ENCODE assay signal across 9 cellular contexts in genomic region chr20:31699801-31700728, GRCh38. TPM values are rescaled to one million over a fixed set of nuclear protein-coding genes. Genes with fewer than 3 reads are reported as not detected.
DNase-seq lines count a peak whose midpoint lies in the region; ATAC-seq, FAIRE-seq and TF ChIP-seq lines count a peak whose summit lies in the region.
"Had no signal": no experiment of that assay in that cellular context is flagged by ENCODE, and none has a peak within 500 bp of the region (broad histone marks: within the 10 kb centered on the region; RNA-seq: fewer than 3 reads in every experiment).

No MANE protein-coding gene starts in this region.

- H3K4me3 ChIP-seq in Loucy (ENCODE audit: low read length, poor library complexity, severe bottlenecking) (no peak overlapping the region), HepG2 (replicated peaks in 1 of 3; ENCODE audit: insufficient read depth in 1 of 3, low read depth in 2 of 3, low read length in 3 of 3) (no peak overlapping the region), stomach smooth muscle (ENCODE audit: low read length in 2 of 2) (no peak overlapping the region)
- H3K4me3 ChIP-seq: ovary had no signal

- ATAC-seq in HepG2 (no peak), GM21447 (IDR thresholded peaks at IDR 0.05; ENCODE audit: unreplicated experiment) (no peak)

- no peak for FAIRE-seq in HepG2 (lab: Jason Lieb, UNC)

- H3K36me3 ChIP-seq in Loucy (ENCODE audit: insufficient read depth, low read length) (peaks cover 25% of the 10 kb centered on the region), HepG2 (replicated peaks in 1 of 2; ENCODE audit: control insufficient read depth in 1 of 2, insufficient read depth in 2 of 2, low read length in 2 of 2) (peaks cover 21 to 48% of the 10 kb centered on the region in 2 experiments), stomach smooth muscle (ENCODE audit: control insufficient read depth in 2 of 2, insufficient read depth in 2 of 2, low read length in 2 of 2) (peaks cover 0 to 7% of the 10 kb centered on the region in 2 donors)
- H3K36me3 ChIP-seq: ovary had no signal

- H4K20me1 ChIP-seq in Loucy (ENCODE audit: insufficient read depth, low read length, poor library complexity, severe bottlenecking), result peaks cover 15% of the 10 kb centered on the region
- H4K20me1 ChIP-seq in HepG2 (ENCODE audit: insufficient read depth, low read length), result no peaks in the 10 kb centered on the region

- no peaks in the 10 kb centered on the region for H3K27me3 Mint-ChIP-seq in activated naive CD8-positive, alpha-beta T cell

- H3K9me2 ChIP-seq in Loucy (replicated peaks; ENCODE audit: low read depth, low read length), result no peaks in the 10 kb centered on the region

- H3K4me1 Mint-ChIP-seq in activated naive CD8-positive, alpha-beta T cell (ENCODE audit: low read depth), result peaks cover 49% of the 10 kb centered on the region

- H3K9me3 ChIP-seq in Loucy (ENCODE audit: insufficient read depth, low read depth, low read length) (no peaks in the 10 kb centered on the region), HepG2 (ENCODE audit: low read length) (no peaks in the 10 kb centered on the region), stomach smooth muscle (ENCODE audit: control insufficient read depth in 2 of 2, low read length in 2 of 2) (no peaks in the 10 kb centered on the region)
- H3K9me3 ChIP-seq: ovary had no signal

- H3K27me3 ChIP-seq in Loucy (ENCODE audit: insufficient read depth, low read length, poor library complexity, severe bottlenecking) (no peaks in the 10 kb centered on the region), HepG2 (ENCODE audit: control insufficient read depth in 1 of 2, insufficient read depth in 2 of 2, low read length in 2 of 2) (no peaks in the 10 kb centered on the region), stomach smooth muscle (ENCODE audit: control insufficient read depth in 1 of 2, insufficient read depth in 2 of 2, low read length in 2 of 2) (no peaks in the 10 kb centered on the region)
- H3K27me3 ChIP-seq: ovary had no signal

- no peak for TF ChIP-seq EP300 in HepG2 (IDR thresholded peaks at IDR 0.05; ENCODE audit: low read depth in 2 of 2, low read length in 2 of 2)
- TF ChIP-seq EP300 in HepG2 (CRISPR knock-in tag; IDR thresholded peaks at IDR 0.05; ENCODE audit: borderline replicate concordance), result no peak

- intact Hi-C loops in HepG2 (cut with micrococcal nuclease; ENCODE audit: unreplicated experiment), result loop anchor here (5.0 kb wide), 1 partner anchor 38 kb away; no protein-coding TSS in a partner anchor

- peak overlapping the region; percentile 47 for H3K9ac ChIP-seq in Loucy (ENCODE audit: low read depth, low read length, poor library complexity, severe bottlenecking)
- peak overlapping the region; percentile 44 for H3K9ac ChIP-seq in HepG2 (ENCODE audit: insufficient read depth, low read depth, low read length)
- no peak overlapping the region for H3K9ac ChIP-seq in stomach smooth muscle (ENCODE audit: low read length in 2 of 2)

- TF ChIP-seq CTCF in Loucy (conservative IDR thresholded peaks at IDR 0.05; ENCODE audit: low read length), result no peak
- TF ChIP-seq CTCF in HepG2 (CRISPR knock-in tag; IDR thresholded peaks at IDR 0.05), result no peak

- BruUV-seq in HepG2 (replicated peaks; lab: Mats Ljungman, UMichigan), result TSS peak; percentile 0

- H2AFZ ChIP-seq in Loucy (ENCODE audit: low read length) (no peak overlapping the region), HepG2 (ENCODE audit: low read length) (no peak overlapping the region)

- peaks cover 15% of the 10 kb centered on the region for H3K36me3 Mint-ChIP-seq in activated naive CD8-positive, alpha-beta T cell

- 96% methylated on average over 7 of the region's 7 CpGs for WGBS in HepG2 (ENCODE audit: low lambda C conversion rate)

- in situ Hi-C loops in HepG2 (cut with HindIII; ENCODE audit: extremely low pct_ligation_motif_present, low pct_unique_long_range_greater_than_20kb), result no loop called here

- peaks cover 17% of the 10 kb centered on the region for H3K4me1 ChIP-seq in Loucy (ENCODE audit: insufficient read depth, low read length, poor library complexity, severe bottlenecking)
- peaks cover 100% of the 10 kb centered on the region for H3K4me1 ChIP-seq in HepG2 (ENCODE audit: insufficient read depth, low read length)
- peaks cover 14% of the 10 kb centered on the region for H3K4me1 ChIP-seq in stomach smooth muscle (ENCODE audit: control insufficient read depth, insufficient read depth, low read length)

- H3K4me2 ChIP-seq in Loucy (ENCODE audit: low read depth, low read length, poor library complexity, severe bottlenecking) (peak overlapping the region; percentile 46), HepG2 (ENCODE audit: low read depth, low read length) (peak overlapping the region; percentile 28; the same call in 1 of the 2 replicates)

- TF ChIP-seq POLR2A in HepG2 (IDR thresholded peaks at IDR 0.05; ENCODE audit: insufficient read depth in 1 of 2, low read depth in 2 of 2, low read length in 2 of 2), result no peak

- POLR2A ChIA-PET in HepG2 (lab: Yijun Ruan, JAX), result interaction anchor here (0.8 to 33.2 kb wide), 14 partner anchors 15 to 130 kb away, joined by 3 to 2822 read pairs (median 12); partner anchors contain the start of genes BCL2L1 and ID1

- DNase-seq in HepG2 (ENCODE audit: low spot score) (no peak), NCI-H2107 (lab: John Stamatoyannopoulos, UW) (no peak), GF-D8 (lab: John Stamatoyannopoulos, UW) (no peak)
- DNase-seq: NK-92 treated with Interleukin-12 subunit alpha and Interleukin-12 subunit beta, amount 100 ng/mL, for 24 hours had no signal

- peak overlapping the region; percentile 55 for H3K27ac Mint-ChIP-seq in activated naive CD8-positive, alpha-beta T cell

- no peaks in the 10 kb centered on the region for H3F3A ChIP-seq in Loucy (ENCODE audit: low read depth)

- H3K79me2 ChIP-seq in Loucy (ENCODE audit: insufficient read depth, low read length) (peaks cover 78% of the 10 kb centered on the region), HepG2 (ENCODE audit: insufficient read depth, low read length) (peaks cover 89% of the 10 kb centered on the region)

- TF ChIP-seq RAD21 in HepG2 (CRISPR knock-in tag; IDR thresholded peaks at IDR 0.05), result no peak

- peak overlapping the region; percentile 17 for H3K4me3 Mint-ChIP-seq in activated naive CD8-positive, alpha-beta T cell

- CTCF ChIA-PET in HepG2 (lab: Yijun Ruan, JAX; ENCODE audit: low intra/inter-chr PET ratio, low total read pairs), result no interaction called here

- H3K9me3 Mint-ChIP-seq in activated naive CD8-positive, alpha-beta T cell (ENCODE audit: low read depth), result no peaks in the 10 kb centered on the region

- H3K27ac ChIP-seq in HepG2 (ENCODE audit: extremely low read length, insufficient read depth, low read length) (peak overlapping the region; percentile 83), stomach smooth muscle (ENCODE audit: low read length) (peak overlapping the region; percentile 60)
- H3K27ac ChIP-seq: ovary had no signal

TF ChIP-seq in HepG2, 621 proteins besides CTCF, POLR2A, EP300 and RAD21 (continues in another document):
- TF ChIP-seq ZNF138 (CRISPR knock-in tag; IDR thresholded peaks at IDR 0.05; ENCODE audit: low read depth), result no peak

RNA-seq across cellular contexts. Expression of gene BCL2L1, which starts 22.6 kb away (rescaled TPM):
- total RNA-seq in HepG2 (2016; rRNA removed; fragmentation: Illumina TruSeq; extraction: Trizol), result 164 and 200 TPM in 2 replicates
- total RNA-seq in HepG2 (2016; cell fraction: cytosol; rRNA removed; fragmentation: Illumina TruSeq; extraction: Trizol; ENCODE audit: low read depth), result 60.9 and 61.0 TPM in 2 replicates
- 169 and 173 TPM in 2 replicates for total RNA-seq in HepG2 (2016; cell fraction: insoluble cytoplasmic fraction; rRNA removed; fragmentation: Illumina TruSeq; extraction: Trizol)
- total RNA-seq in HepG2 (2016; cell fraction: membrane; rRNA removed; fragmentation: Illumina TruSeq; extraction: Trizol), result 190 and 201 TPM in 2 replicates
- 135 and 148 TPM in 2 replicates for total RNA-seq in HepG2 (2016; cell fraction: nucleus; rRNA removed; fragmentation: Illumina TruSeq; extraction: Trizol)
- polyA plus RNA-seq in HepG2 (2011; rRNA removed), result 258 and 259 TPM in 2 replicates
- polyA plus RNA-seq in HepG2 (2011; cell fraction: cytosol; rRNA removed), result 215 and 224 TPM in 2 replicates
- 123 and 146 TPM in 2 replicates for polyA plus RNA-seq in HepG2 (2011; cell fraction: nucleus; rRNA removed)
- polyA plus RNA-seq in HepG2 (2012), result 184 and 192 TPM in 2 replicates
- polyA plus RNA-seq in HepG2 (2016; cell fraction: cytosol; fragmentation: Illumina TruSeq; extraction: Trizol; ENCODE audit: low read depth), result 77.5 and 91.4 TPM in 2 replicates
- polyA plus RNA-seq in HepG2 (2016; cell fraction: insoluble cytoplasmic fraction; fragmentation: Illumina TruSeq; extraction: Trizol; ENCODE audit: low read depth), result 214 and 252 TPM in 2 replicates
- 208 and 211 TPM in 2 replicates for polyA plus RNA-seq in HepG2 (2016; cell fraction: membrane; fragmentation: Illumina TruSeq; extraction: Trizol; ENCODE audit: low read depth)
- 168 and 174 TPM in 2 replicates for polyA plus RNA-seq in HepG2 (2016; cell fraction: nucleus; fragmentation: Illumina TruSeq; extraction: Trizol; ENCODE audit: insufficient read depth, low read depth)
- polyA minus RNA-seq in HepG2 (2011; rRNA and poly(A)+ RNA removed; ENCODE audit: low replicate concordance), result 34.8 and 259 TPM in 2 replicates
- polyA minus RNA-seq in HepG2 (2011; cell fraction: cytosol; rRNA and poly(A)+ RNA removed), result 124 TPM in 2 replicates
- 215 and 221 TPM in 2 replicates for polyA minus RNA-seq in HepG2 (2011; cell fraction: nucleus; rRNA and poly(A)+ RNA removed)

RNA-seq across cellular contexts. Expression of gene TPX2, which starts 39.0 kb away (rescaled TPM):
- total RNA-seq in HepG2 (2016; rRNA removed; fragmentation: Illumina TruSeq; extraction: Trizol), result 124 and 190 TPM in 2 replicates
- total RNA-seq in HepG2 (2016; cell fraction: cytosol; rRNA removed; fragmentation: Illumina TruSeq; extraction: Trizol; ENCODE audit: low read depth), result 19.7 and 21.4 TPM in 2 replicates
- 123 and 174 TPM in 2 replicates for total RNA-seq in HepG2 (2016; cell fraction: insoluble cytoplasmic fraction; rRNA removed; fragmentation: Illumina TruSeq; extraction: Trizol)
- total RNA-seq in HepG2 (2016; cell fraction: membrane; rRNA removed; fragmentation: Illumina TruSeq; extraction: Trizol), result 59.2 and 59.7 TPM in 2 replicates
- 91.9 and 95.0 TPM in 2 replicates for total RNA-seq in HepG2 (2016; cell fraction: nucleus; rRNA removed; fragmentation: Illumina TruSeq; extraction: Trizol)
- 20.0 and 34.3 TPM in 2 replicates for polyA plus RNA-seq in HepG2 (2011; rRNA removed)
- 21.1 and 21.9 TPM in 2 replicates for polyA plus RNA-seq in HepG2 (2011; cell fraction: cytosol; rRNA removed)
- 16.5 and 21.6 TPM in 2 replicates for polyA plus RNA-seq in HepG2 (2011; cell fraction: nucleus; rRNA removed)
- polyA plus RNA-seq in HepG2 (2012), result 28.3 and 61.6 TPM in 2 replicates
- 8.4 and 9.3 TPM in 2 replicates for polyA plus RNA-seq in HepG2 (2016; cell fraction: cytosol; fragmentation: Illumina TruSeq; extraction: Trizol; ENCODE audit: low read depth)
- 186 and 207 TPM in 2 replicates for polyA plus RNA-seq in HepG2 (2016; cell fraction: insoluble cytoplasmic fraction; fragmentation: Illumina TruSeq; extraction: Trizol; ENCODE audit: low read depth)
- 30.8 and 32.2 TPM in 2 replicates for polyA plus RNA-seq in HepG2 (2016; cell fraction: membrane; fragmentation: Illumina TruSeq; extraction: Trizol; ENCODE audit: low read depth)
- polyA plus RNA-seq in HepG2 (2016; cell fraction: nucleus; fragmentation: Illumina TruSeq; extraction: Trizol; ENCODE audit: insufficient read depth, low read depth), result 122 and 124 TPM in 2 replicates
- polyA minus RNA-seq in HepG2 (2011; rRNA and poly(A)+ RNA removed; ENCODE audit: low replicate concordance), result 23.1 and 74.5 TPM in 2 replicates
- polyA minus RNA-seq in HepG2 (2011; cell fraction: cytosol; rRNA and poly(A)+ RNA removed), result 31.8 and 39.1 TPM in 2 replicates
- polyA minus RNA-seq in HepG2 (2011; cell fraction: nucleus; rRNA and poly(A)+ RNA removed), result 42.3 and 53.4 TPM in 2 replicates

Comparison
In these comparisons a context has a peak if more than half of its experiments do, and no peak if none do; other contexts are left out.
1. H3K9ac ChIP-seq: peak in Loucy (single experiment) and HepG2 (single experiment); none in stomach smooth muscle (0 of 2).